18 cellular contexts compared by ENCODE assay signal in the genomic region with DNA sequence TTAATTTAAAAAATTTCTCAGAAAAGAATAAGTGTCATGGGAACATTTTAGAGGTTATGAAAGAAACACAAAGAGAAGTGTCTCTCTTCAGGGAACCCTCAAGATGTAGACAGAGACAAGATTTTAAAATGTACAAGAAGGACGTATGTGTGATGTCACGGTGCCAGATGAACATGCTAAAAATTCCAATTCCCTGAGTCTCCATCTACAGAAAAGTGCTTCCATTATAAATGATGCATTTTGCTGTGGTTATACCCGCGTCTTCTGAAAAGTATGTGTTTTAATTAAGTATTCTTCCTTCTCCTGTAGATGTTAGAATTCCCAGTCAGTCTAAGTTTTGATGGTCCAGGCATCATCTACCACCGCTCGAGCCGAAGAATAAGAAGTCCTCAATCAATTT.
DNase-seq lines count a peak whose midpoint lies in the region; ATAC-seq, FAIRE-seq and TF ChIP-seq lines count a peak whose summit lies in the region.
"Had no signal": no experiment of that assay in that cellular context is flagged by ENCODE, and none has a peak within 500 bp of the region (broad histone marks: within the 10 kb centered on the region; RNA-seq: fewer than 3 reads in every experiment).

No MANE protein-coding gene starts in this region.

- peaks cover 14% of the 10 kb centered on the region for H3K4me1 Mint-ChIP-seq in HFFc6 (ENCODE audit: low read depth)
- H3K4me1 Mint-ChIP-seq in memory B cell, result peaks cover 30% of the 10 kb centered on the region
- H3K4me1 Mint-ChIP-seq: CD4-positive, CD25-positive, alpha-beta regulatory T cell had no signal

- H3K4me1 ChIP-seq in tibial nerve, result no peaks in the 10 kb centered on the region

- H3K36me3 ChIP-seq in tibial nerve, result no peaks in the 10 kb centered on the region
- H3K36me3 ChIP-seq: esophagus squamous epithelium had no signal

- H3K27me3 Mint-ChIP-seq in HFFc6 (ENCODE audit: insufficient read depth) (peaks cover 8% of the 10 kb centered on the region), memory B cell (peaks cover 10% of the 10 kb centered on the region)

- 70 to 72% methylated on average over 7 of the region's 7 CpGs for WGBS in tibial nerve, 2 donors

- H3K27me3 ChIP-seq in tibial nerve, result peaks cover 0 to 9% of the 10 kb centered on the region in 2 donors

- no peak for TF ChIP-seq CTCF in HFFc6 (IDR thresholded peaks at IDR 0.05)
- TF ChIP-seq CTCF in astrocyte of the cerebellum (IDR thresholded peaks at IDR 0.05; ENCODE audit: low read depth, low read length, missing control alignments), result no peak
- no peak for TF ChIP-seq CTCF in tibial nerve (IDR thresholded peaks at IDR 0.05)

- no peaks in the 10 kb centered on the region for H3K9me3 ChIP-seq in tibial nerve
- H3K9me3 ChIP-seq: esophagus squamous epithelium had no signal

- in situ Hi-C loops in astrocyte of the cerebellum (cut with HindIII; ENCODE audit: low sequenced_read_pairs), result no loop called here

- H3K27ac ChIP-seq in tibial nerve, result no peak overlapping the region
- H3K27ac ChIP-seq: esophagus squamous epithelium had no signal

- no peak for FAIRE-seq in RCC 7860 (lab: Jason Lieb, UNC)
- FAIRE-seq: bronchial epithelial cell, H54 had no signal

- peak; percentile 5 for DNase-seq in HFFc6
- peak; percentile 40 for DNase-seq in astrocyte of the cerebellum (ENCODE audit: low read depth)
- DNase-seq in memory B cell (ENCODE audit: low spot score in 2 of 2), result no peak
- no peak for DNase-seq in RCC 7860 (ENCODE audit: low spot score)
- no peak for DNase-seq in LoVo (ENCODE audit: low spot score)
- no peak for DNase-seq in NCI-H2081 treated with DMSO at 0.1 percent for 48 hours (lab: John Stamatoyannopoulos, UW)
- no peak for DNase-seq in tibial nerve (ENCODE audit: low spot score in 2 of 2)
- DNase-seq: activated CD8-positive, alpha-beta memory T cell treated with anti-CD3 and anti-CD28 coated beads, Interleukin-2, amount 50 U/mL, for 48 hours; activated naive CD4-positive, alpha-beta T cell; CD4-positive, CD25-positive, alpha-beta regulatory T cell; esophagus squamous epithelium; left colon; naive B cell; NCI-H774; T-helper 17 cell had no signal

- H3K27ac Mint-ChIP-seq in HFFc6 (peak overlapping the region; percentile 39), memory B cell (peak overlapping the region; percentile 40)
- H3K27ac Mint-ChIP-seq: CD4-positive, CD25-positive, alpha-beta regulatory T cell; naive B cell; T-helper 17 cell had no signal

- H3K4me3 ChIP-seq in astrocyte of the cerebellum (ENCODE audit: low read depth, low read length) (no peak overlapping the region), tibial nerve (no peak overlapping the region)
- H3K4me3 ChIP-seq: esophagus squamous epithelium, GM12878 had no signal

- TF ChIP-seq POLR2A in tibial nerve (IDR thresholded peaks at IDR 0.05), result no peak

- ATAC-seq in memory B cell (ENCODE audit: low read depth), result no peak
- ATAC-seq: left colon, T-helper 17 cell had no signal

- H3K4me3 Mint-ChIP-seq in HFFc6, result peak overlapping the region; percentile 44
- H3K4me3 Mint-ChIP-seq in memory B cell, result no peak overlapping the region
- H3K4me3 Mint-ChIP-seq: CD4-positive, CD25-positive, alpha-beta regulatory T cell; naive B cell; T-helper 17 cell had no signal

- no peaks in the 10 kb centered on the region for H3K9me3 Mint-ChIP-seq in HFFc6
- H3K9me3 Mint-ChIP-seq in memory B cell, result no peaks in the 10 kb centered on the region

- TF ChIP-seq EP300 in tibial nerve (IDR thresholded peaks at IDR 0.05), result no peak

- H3K36me3 Mint-ChIP-seq in HFFc6 (ENCODE audit: low read depth), result no peaks in the 10 kb centered on the region
- no peaks in the 10 kb centered on the region for H3K36me3 Mint-ChIP-seq in memory B cell
- H3K36me3 Mint-ChIP-seq: CD4-positive, CD25-positive, alpha-beta regulatory T cell; naive B cell had no signal

Comparison
In these comparisons a context has a peak if more than half of its experiments do, and no peak if none do; other contexts are left out.
1. DNase-seq: peak in HFFc6 (single experiment) and astrocyte of the cerebellum (single experiment); none in memory B cell (0 of 2), RCC 7860 (single experiment), LoVo (single experiment), NCI-H2081 treated with DMSO at 0.1 percent for 48 hours (single experiment) and tibial nerve (0 of 2).